19 cellular contexts compared by ENCODE assay signal in genomic region chr16:85342348-85342747, GRCh38.
A peak's percentile ranks its signal among the peaks of the same experiment; 100 is the strongest.
DNase-seq lines count a peak whose midpoint lies in the region; ATAC-seq and TF ChIP-seq lines count a peak whose summit lies in the region.
"Had no signal": no experiment of that assay in that cellular context is flagged by ENCODE, and none has a peak within 500 bp of the region (broad histone marks: within the 10 kb centered on the region; RNA-seq: fewer than 3 reads in every experiment).

No MANE protein-coding gene starts in this region.

- H3K4me3 Mint-ChIP-seq in T-helper 17 cell = no peak overlapping the region
- H3K4me3 Mint-ChIP-seq: CD4-positive, alpha-beta memory T cell; H9; HFFc6 had no signal

- H3K79me1 ChIP-seq in mesenchymal stem cell (replicated peaks; ENCODE audit: low read length, poor library complexity, severe bottlenecking) = peaks cover 21% of the 10 kb centered on the region

- H3K27me3 ChIP-seq in cardiac muscle cell (no peaks in the 10 kb centered on the region), heart right ventricle (no peaks in the 10 kb centered on the region), WERI-Rb-1 (ENCODE audit: insufficient read depth, low read depth, severe bottlenecking) (no peaks in the 10 kb centered on the region), mesenchymal stem cell (ENCODE audit: control insufficient read depth in 1 of 2, insufficient read depth in 1 of 2, low read length in 2 of 2) (peaks cover 0 to 5% of the 10 kb centered on the region in 2 experiments)

- no peak overlapping the region for H2AFZ ChIP-seq in mesenchymal stem cell (ENCODE audit: low read depth, low read length)
- H2AFZ ChIP-seq: GM23248 had no signal

- H3K9me3 ChIP-seq in cardiac muscle cell (ENCODE audit: low read depth) (no peaks in the 10 kb centered on the region), heart right ventricle (no peaks in the 10 kb centered on the region), WERI-Rb-1 (ENCODE audit: severe bottlenecking) (no peaks in the 10 kb centered on the region), mesenchymal stem cell (ENCODE audit: control insufficient read depth, low read length) (no peaks in the 10 kb centered on the region), T-helper 17 cell (ENCODE audit: control insufficient read depth, low read length, poor library complexity, severe bottlenecking) (no peaks in the 10 kb centered on the region)

- no peak overlapping the region for H2BK5ac ChIP-seq in mesenchymal stem cell (ENCODE audit: low read depth, low read length, poor library complexity, severe bottlenecking)

- peak overlapping the region; percentile 4 for H3K27ac ChIP-seq in cardiac muscle cell
- no peak overlapping the region for H3K27ac ChIP-seq in heart right ventricle
- peak overlapping the region; percentile 31; the same call in 1 of the 2 replicates for H3K27ac ChIP-seq in WERI-Rb-1
- no peak overlapping the region for H3K27ac ChIP-seq in mesenchymal stem cell (ENCODE audit: low read length, poor library complexity, severe bottlenecking)
- H3K27ac ChIP-seq: GM23248, HL-60 had no signal

- TF ChIP-seq CTCF in cardiac muscle cell (IDR thresholded peaks at IDR 0.05; ENCODE audit: low read depth, low read length) (no peak), heart right ventricle (IDR thresholded peaks at IDR 0.05) (no peak), WERI-Rb-1 (IDR thresholded peaks at IDR 0.05; ENCODE audit: low read depth, low read length) (no peak)

- no peak overlapping the region for H3K9ac ChIP-seq in mesenchymal stem cell (ENCODE audit: low read length)
- H3K9ac ChIP-seq: GM23248 had no signal

- no peak overlapping the region for H3K23ac ChIP-seq in mesenchymal stem cell (ENCODE audit: low read length in 2 of 2)

- H3K36me3 ChIP-seq in cardiac muscle cell (no peaks in the 10 kb centered on the region), heart right ventricle (no peaks in the 10 kb centered on the region), WERI-Rb-1 (no peaks in the 10 kb centered on the region), mesenchymal stem cell (ENCODE audit: control insufficient read depth in 1 of 2, insufficient read depth in 2 of 2, low read depth in 1 of 2, low read length in 2 of 2) (peaks cover 0 to 4% of the 10 kb centered on the region in 2 experiments)

- peak overlapping the region; percentile 1 to 57 for H3K18ac ChIP-seq in mesenchymal stem cell (ENCODE audit: low read depth in 1 of 2, low read length in 2 of 2)

- H4K8ac ChIP-seq in mesenchymal stem cell (ENCODE audit: low read length) = no peak overlapping the region

- peaks cover 33% of the 10 kb centered on the region for H3K27me3 Mint-ChIP-seq in T-helper 17 cell

- H3K36me3 Mint-ChIP-seq in T-helper 17 cell (ENCODE audit: low read depth) = no peaks in the 10 kb centered on the region
- H3K36me3 Mint-ChIP-seq: CD4-positive, alpha-beta memory T cell had no signal

- H3K4me1 Mint-ChIP-seq in T-helper 17 cell = peaks cover 2% of the 10 kb centered on the region
- H3K4me1 Mint-ChIP-seq: CD4-positive, alpha-beta memory T cell had no signal

- H3K4me3 ChIP-seq in cardiac muscle cell (no peak overlapping the region), heart right ventricle (no peak overlapping the region), WERI-Rb-1 (ENCODE audit: low read depth, low read length) (no peak overlapping the region), mesenchymal stem cell (ENCODE audit: insufficient read depth in 1 of 2, low read depth in 1 of 2, low read length in 2 of 2) (no peak overlapping the region)
- H3K4me3 ChIP-seq: GM12878, GM23248 had no signal

- H2BK120ac ChIP-seq in mesenchymal stem cell (ENCODE audit: low read depth, low read length) = no peak overlapping the region

- H3K14ac ChIP-seq in mesenchymal stem cell (ENCODE audit: low read length in 2 of 2) = no peak overlapping the region

- no peak overlapping the region for H2BK12ac ChIP-seq in mesenchymal stem cell (ENCODE audit: low read length in 2 of 2)

- H3K27ac Mint-ChIP-seq in T-helper 17 cell = no peak overlapping the region
- H3K27ac Mint-ChIP-seq: CD4-positive, alpha-beta memory T cell; H9; HFFc6 had no signal

- 91 to 93% methylated on average over 11 of the region's 11 CpGs for WGBS in heart right ventricle, 2 donors
- WGBS in mesenchymal stem cell = 70% methylated on average over 10 of the region's 11 CpGs

- intact Hi-C loops in heart right ventricle (cut with DNase I) = no loop called here

- H3K4me1 ChIP-seq in cardiac muscle cell (ENCODE audit: low read depth) = peaks cover 23% of the 10 kb centered on the region
- no peaks in the 10 kb centered on the region for H3K4me1 ChIP-seq in heart right ventricle
- H3K4me1 ChIP-seq in mesenchymal stem cell (ENCODE audit: control insufficient read depth, insufficient read depth, low read depth, low read length) = peaks cover 2% of the 10 kb centered on the region

- H2AK5ac ChIP-seq in mesenchymal stem cell (ENCODE audit: low read length, severe bottlenecking) = no peak overlapping the region

- CTCF ChIA-PET in HEK293T (lab: Yijun Ruan, JAX) = no interaction called here

- no peak overlapping the region for H2BK15ac ChIP-seq in mesenchymal stem cell (ENCODE audit: low read depth, poor library complexity, severe bottlenecking)

- ATAC-seq in heart right ventricle (no peak), T-helper 17 cell (no peak)
- ATAC-seq: GM12878 had no signal

- H3K4me2 ChIP-seq in mesenchymal stem cell (ENCODE audit: low read length, poor library complexity, severe bottlenecking) = no peak overlapping the region

- DNase-seq in cardiac muscle cell (ENCODE audit: low read depth in 1 of 2, low spot score in 1 of 2) = no peak
- DNase-seq in heart right ventricle = no peak
- no peak for DNase-seq in WERI-Rb-1
- no peak for DNase-seq in mesenchymal stem cell
- peak; percentile 47 for DNase-seq in putamen (ENCODE audit: low spot score)
- no peak for DNase-seq in HEK293T (ENCODE audit: extremely low spot score)
- DNase-seq in T-helper 17 cell = no peak
- DNase-seq in T-helper 2 cell = no peak
- DNase-seq: 8988T; AML-193; C1 segment of cervical spinal cord; CD4-positive, alpha-beta memory T cell; DMS79; GM23248; H9; HFFc6; IMR-90 had no signal

- H3K4ac ChIP-seq in mesenchymal stem cell (ENCODE audit: low read depth in 1 of 2, low read length in 2 of 2) = no peak overlapping the region

- no peak overlapping the region for H4K91ac ChIP-seq in mesenchymal stem cell (ENCODE audit: low read length)

- POLR2A ChIA-PET in HEK293T (lab: Yijun Ruan, JAX) = no interaction called here

TF ChIP-seq in HEK293T, 16 proteins besides CTCF, POLR2A, EP300 and RAD21:
- no peak for TF ChIP-seq BHLHE40 (IDR thresholded peaks at IDR 0.05; ENCODE audit: borderline replicate concordance)

Comparison
In these comparisons a context has a peak if more than half of its experiments do, and no peak if none do; other contexts are left out.
1. H3K27ac ChIP-seq: peak in cardiac muscle cell (single experiment) and WERI-Rb-1 (single experiment); none in heart right ventricle (0 of 10) and mesenchymal stem cell (single experiment).